1 cellular context compared by ENCODE assay signal in genomic region chrX:103357871-103358270, GRCh38.
TF ChIP-seq lines count a peak whose summit lies in the region.

No MANE protein-coding gene starts in this region.

TF ChIP-seq in HepG2, 621 proteins besides CTCF, POLR2A, EP300 and RAD21:
- TF ChIP-seq KLF15 (CRISPR knock-in tag; IDR thresholded peaks at IDR 0.05; ENCODE audit: borderline replicate concordance) (no peak), ZKSCAN1 (IDR thresholded peaks at IDR 0.05; ENCODE audit: low read length) (no peak), ZNF720 (CRISPR knock-in tag; IDR thresholded peaks at IDR 0.05) (no peak), ZSCAN12 (CRISPR knock-in tag; IDR thresholded peaks at IDR 0.05) (no peak), ZNF292 (CRISPR knock-in tag; IDR thresholded peaks at IDR 0.05; ENCODE audit: borderline replicate concordance, low read depth) (no peak), RBM22 (optimal IDR thresholded peaks at IDR 0.05; ENCODE audit: low read length) (no peak), ZBTB10 (CRISPR knock-in tag; IDR thresholded peaks at IDR 0.05; ENCODE audit: borderline replicate concordance) (no peak), ATF5 (CRISPR knock-in tag; IDR thresholded peaks at IDR 0.05; ENCODE audit: low read depth) (no peak), JARID2 (CRISPR knock-in tag; IDR thresholded peaks at IDR 0.05; ENCODE audit: insufficient replicate concordance) (no peak), JUN (CRISPR knock-in tag; IDR thresholded peaks at IDR 0.05) (no peak), TEAD3 (CRISPR knock-in tag; optimal IDR thresholded peaks at IDR 0.05; ENCODE audit: borderline replicate concordance) (no peak), SIX1 (CRISPR knock-in tag; IDR thresholded peaks at IDR 0.05; ENCODE audit: borderline replicate concordance) (no peak), ZNF687 (CRISPR knock-in tag; IDR thresholded peaks at IDR 0.05) (no peak), NR0B2 (CRISPR knock-in tag; IDR thresholded peaks at IDR 0.05) (no peak), HNRNPLL (IDR thresholded peaks at IDR 0.05; ENCODE audit: low read depth, low read length, poor library complexity, severe bottlenecking) (no peak), ZNF746 (CRISPR knock-in tag; IDR thresholded peaks at IDR 0.05) (no peak), MAF1 (CRISPR knock-in tag; IDR thresholded peaks at IDR 0.05; ENCODE audit: borderline replicate concordance) (no peak), CHD2 (IDR thresholded peaks at IDR 0.05; ENCODE audit: low read depth, low read length) (no peak), TBX2 (CRISPR knock-in tag; IDR thresholded peaks at IDR 0.05; ENCODE audit: borderline replicate concordance) (no peak)
